In genomic region chr19:44304659-44305193, GRCh38 we compare ENCODE assay signal across 1 cellular context.
A peak's percentile ranks its signal among the peaks of the same experiment; 100 is the strongest.
TF ChIP-seq lines count a peak whose summit lies in the region.

TSS of gene ZNF235 (minus strand) at chr19:44305025. CDS start at chr19:44303404, 1,621 bp downstream.

TF ChIP-seq in HepG2, 621 proteins besides CTCF, POLR2A, EP300 and RAD21 (continued from another document and continues in another):
- TF ChIP-seq PREB (CRISPR knock-in tag; IDR thresholded peaks at IDR 0.05) (peak; percentile 68; the same call in 1 of the 2 replicates), SMAD9 (CRISPR knock-in tag; IDR thresholded peaks at IDR 0.05) (no peak), NFYC (CRISPR knock-in tag; IDR thresholded peaks at IDR 0.05) (peak; percentile 46; the same call in 1 of the 2 replicates), ZFP62 (CRISPR knock-in tag; IDR thresholded peaks at IDR 0.05) (no peak), ZNF770 (CRISPR knock-in tag; IDR thresholded peaks at IDR 0.05) (no peak), ZNF34 (CRISPR knock-in tag; IDR thresholded peaks at IDR 0.05; ENCODE audit: borderline replicate concordance) (no peak), RFXAP (CRISPR knock-in tag; IDR thresholded peaks at IDR 0.05; ENCODE audit: borderline replicate concordance) (0 out of 2 replicates have a peak, but pooled peaks have one; percentile 52), EED (CRISPR knock-in tag; IDR thresholded peaks at IDR 0.05) (peak; percentile 61; the same call in 1 of the 2 replicates), ZNF703 (CRISPR knock-in tag; IDR thresholded peaks at IDR 0.05; ENCODE audit: borderline replicate concordance) (no peak), ZNF644 (CRISPR knock-in tag; IDR thresholded peaks at IDR 0.05; ENCODE audit: low read depth) (no peak), XBP1 (CRISPR knock-in tag; IDR thresholded peaks at IDR 0.05) (0 out of 2 replicates have a peak, but pooled peaks have one; percentile 37), LRRFIP1 (CRISPR knock-in tag; conservative IDR thresholded peaks at IDR 0.05) (no peak), ZFP90 (CRISPR knock-in tag; IDR thresholded peaks at IDR 0.05; ENCODE audit: borderline replicate concordance) (0 out of 2 replicates have a peak, but pooled peaks have one; percentile 50), ZNF12 (CRISPR knock-in tag; IDR thresholded peaks at IDR 0.05) (no peak), PHB2 (IDR thresholded peaks at IDR 0.05; ENCODE audit: partially characterized antibody) (no peak), ARHGAP35 (CRISPR knock-in tag; IDR thresholded peaks at IDR 0.05; ENCODE audit: borderline replicate concordance) (0 out of 2 replicates have a peak, but pooled peaks have one; percentile 29), ZMYM2 (CRISPR knock-in tag; IDR thresholded peaks at IDR 0.05) (no peak)
- TF ChIP-seq, protein P1, sequence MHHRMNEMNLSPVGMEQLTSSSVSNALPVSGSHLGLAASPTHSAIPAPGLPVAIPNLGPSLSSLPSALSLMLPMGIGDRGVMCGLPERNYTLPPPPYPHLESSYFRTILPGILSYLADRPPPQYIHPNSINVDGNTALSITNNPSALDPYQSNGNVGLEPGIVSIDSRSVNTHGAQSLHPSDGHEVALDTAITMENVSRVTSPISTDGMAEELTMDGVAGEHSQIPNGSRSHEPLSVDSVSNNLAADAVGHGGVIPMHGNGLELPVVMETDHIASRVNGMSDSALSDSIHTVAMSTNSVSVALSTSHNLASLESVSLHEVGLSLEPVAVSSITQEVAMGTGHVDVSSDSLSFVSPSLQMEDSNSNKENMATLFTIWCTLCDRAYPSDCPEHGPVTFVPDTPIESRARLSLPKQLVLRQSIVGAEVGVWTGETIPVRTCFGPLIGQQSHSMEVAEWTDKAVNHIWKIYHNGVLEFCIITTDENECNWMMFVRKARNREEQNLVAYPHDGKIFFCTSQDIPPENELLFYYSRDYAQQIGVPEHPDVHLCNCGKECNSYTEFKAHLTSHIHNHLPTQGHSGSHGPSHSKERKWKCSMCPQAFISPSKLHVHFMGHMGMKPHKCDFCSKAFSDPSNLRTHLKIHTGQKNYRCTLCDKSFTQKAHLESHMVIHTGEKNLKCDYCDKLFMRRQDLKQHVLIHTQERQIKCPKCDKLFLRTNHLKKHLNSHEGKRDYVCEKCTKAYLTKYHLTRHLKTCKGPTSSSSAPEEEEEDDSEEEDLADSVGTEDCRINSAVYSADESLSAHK (CRISPR knock-in tag; IDR thresholded peaks at IDR 0.05; ENCODE audit: borderline replicate concordance), result no peak
- TF ChIP-seq, protein P2, sequence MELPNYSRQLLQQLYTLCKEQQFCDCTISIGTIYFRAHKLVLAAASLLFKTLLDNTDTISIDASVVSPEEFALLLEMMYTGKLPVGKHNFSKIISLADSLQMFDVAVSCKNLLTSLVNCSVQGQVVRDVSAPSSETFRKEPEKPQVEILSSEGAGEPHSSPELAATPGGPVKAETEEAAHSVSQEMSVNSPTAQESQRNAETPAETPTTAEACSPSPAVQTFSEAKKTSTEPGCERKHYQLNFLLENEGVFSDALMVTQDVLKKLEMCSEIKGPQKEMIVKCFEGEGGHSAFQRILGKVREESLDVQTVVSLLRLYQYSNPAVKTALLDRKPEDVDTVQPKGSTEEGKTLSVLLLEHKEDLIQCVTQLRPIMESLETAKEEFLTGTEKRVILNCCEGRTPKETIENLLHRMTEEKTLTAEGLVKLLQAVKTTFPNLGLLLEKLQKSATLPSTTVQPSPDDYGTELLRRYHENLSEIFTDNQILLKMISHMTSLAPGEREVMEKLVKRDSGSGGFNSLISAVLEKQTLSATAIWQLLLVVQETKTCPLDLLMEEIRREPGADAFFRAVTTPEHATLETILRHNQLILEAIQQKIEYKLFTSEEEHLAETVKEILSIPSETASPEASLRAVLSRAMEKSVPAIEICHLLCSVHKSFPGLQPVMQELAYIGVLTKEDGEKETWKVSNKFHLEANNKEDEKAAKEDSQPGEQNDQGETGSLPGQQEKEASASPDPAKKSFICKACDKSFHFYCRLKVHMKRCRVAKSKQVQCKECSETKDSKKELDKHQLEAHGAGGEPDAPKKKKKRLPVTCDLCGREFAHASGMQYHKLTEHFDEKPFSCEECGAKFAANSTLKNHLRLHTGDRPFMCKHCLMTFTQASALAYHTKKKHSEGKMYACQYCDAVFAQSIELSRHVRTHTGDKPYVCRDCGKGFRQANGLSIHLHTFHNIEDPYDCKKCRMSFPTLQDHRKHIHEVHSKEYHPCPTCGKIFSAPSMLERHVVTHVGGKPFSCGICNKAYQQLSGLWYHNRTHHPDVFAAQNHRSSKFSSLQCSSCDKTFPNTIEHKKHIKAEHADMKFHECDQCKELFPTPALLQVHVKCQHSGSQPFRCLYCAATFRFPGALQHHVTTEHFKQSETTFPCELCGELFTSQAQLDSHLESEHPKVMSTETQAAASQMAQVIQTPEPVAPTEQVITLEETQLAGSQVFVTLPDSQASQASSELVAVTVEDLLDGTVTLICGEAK (IDR thresholded peaks at IDR 0.05), result peak; percentile 58
- TF ChIP-seq, protein P2 (CRISPR knock-in tag; IDR thresholded peaks at IDR 0.05), result peak; percentile 67; the same call in 1 of the 2 replicates
- TF ChIP-seq, protein P3, sequence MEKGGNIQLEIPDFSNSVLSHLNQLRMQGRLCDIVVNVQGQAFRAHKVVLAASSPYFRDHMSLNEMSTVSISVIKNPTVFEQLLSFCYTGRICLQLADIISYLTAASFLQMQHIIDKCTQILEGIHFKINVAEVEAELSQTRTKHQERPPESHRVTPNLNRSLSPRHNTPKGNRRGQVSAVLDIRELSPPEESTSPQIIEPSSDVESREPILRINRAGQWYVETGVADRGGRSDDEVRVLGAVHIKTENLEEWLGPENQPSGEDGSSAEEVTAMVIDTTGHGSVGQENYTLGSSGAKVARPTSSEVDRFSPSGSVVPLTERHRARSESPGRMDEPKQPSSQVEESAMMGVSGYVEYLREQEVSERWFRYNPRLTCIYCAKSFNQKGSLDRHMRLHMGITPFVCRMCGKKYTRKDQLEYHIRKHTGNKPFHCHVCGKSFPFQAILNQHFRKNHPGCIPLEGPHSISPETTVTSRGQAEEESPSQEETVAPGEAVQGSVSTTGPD (CRISPR knock-in tag; IDR thresholded peaks at IDR 0.05), result no peak
- TF ChIP-seq, protein P4, sequence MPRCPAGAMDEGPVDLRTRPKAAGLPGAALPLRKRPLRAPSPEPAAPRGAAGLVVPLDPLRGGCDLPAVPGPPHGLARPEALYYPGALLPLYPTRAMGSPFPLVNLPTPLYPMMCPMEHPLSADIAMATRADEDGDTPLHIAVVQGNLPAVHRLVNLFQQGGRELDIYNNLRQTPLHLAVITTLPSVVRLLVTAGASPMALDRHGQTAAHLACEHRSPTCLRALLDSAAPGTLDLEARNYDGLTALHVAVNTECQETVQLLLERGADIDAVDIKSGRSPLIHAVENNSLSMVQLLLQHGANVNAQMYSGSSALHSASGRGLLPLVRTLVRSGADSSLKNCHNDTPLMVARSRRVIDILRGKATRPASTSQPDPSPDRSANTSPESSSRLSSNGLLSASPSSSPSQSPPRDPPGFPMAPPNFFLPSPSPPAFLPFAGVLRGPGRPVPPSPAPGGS (CRISPR knock-in tag; IDR thresholded peaks at IDR 0.05), result 0 out of 2 replicates have a peak, but pooled peaks have one; percentile 55
- TF ChIP-seq, protein P5, sequence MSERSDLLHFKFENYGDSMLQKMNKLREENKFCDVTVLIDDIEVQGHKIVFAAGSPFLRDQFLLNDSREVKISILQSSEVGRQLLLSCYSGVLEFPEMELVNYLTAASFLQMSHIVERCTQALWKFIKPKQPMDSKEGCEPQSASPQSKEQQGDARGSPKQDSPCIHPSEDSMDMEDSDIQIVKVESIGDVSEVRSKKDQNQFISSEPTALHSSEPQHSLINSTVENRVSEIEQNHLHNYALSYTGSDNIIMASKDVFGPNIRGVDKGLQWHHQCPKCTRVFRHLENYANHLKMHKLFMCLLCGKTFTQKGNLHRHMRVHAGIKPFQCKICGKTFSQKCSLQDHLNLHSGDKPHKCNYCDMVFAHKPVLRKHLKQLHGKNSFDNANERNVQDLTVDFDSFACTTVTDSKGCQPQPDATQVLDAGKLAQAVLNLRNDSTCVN (CRISPR knock-in tag; IDR thresholded peaks at IDR 0.05; ENCODE audit: borderline replicate concordance), result no peak; the same call in 1 of the 2 replicates
- TF ChIP-seq, protein P6, sequence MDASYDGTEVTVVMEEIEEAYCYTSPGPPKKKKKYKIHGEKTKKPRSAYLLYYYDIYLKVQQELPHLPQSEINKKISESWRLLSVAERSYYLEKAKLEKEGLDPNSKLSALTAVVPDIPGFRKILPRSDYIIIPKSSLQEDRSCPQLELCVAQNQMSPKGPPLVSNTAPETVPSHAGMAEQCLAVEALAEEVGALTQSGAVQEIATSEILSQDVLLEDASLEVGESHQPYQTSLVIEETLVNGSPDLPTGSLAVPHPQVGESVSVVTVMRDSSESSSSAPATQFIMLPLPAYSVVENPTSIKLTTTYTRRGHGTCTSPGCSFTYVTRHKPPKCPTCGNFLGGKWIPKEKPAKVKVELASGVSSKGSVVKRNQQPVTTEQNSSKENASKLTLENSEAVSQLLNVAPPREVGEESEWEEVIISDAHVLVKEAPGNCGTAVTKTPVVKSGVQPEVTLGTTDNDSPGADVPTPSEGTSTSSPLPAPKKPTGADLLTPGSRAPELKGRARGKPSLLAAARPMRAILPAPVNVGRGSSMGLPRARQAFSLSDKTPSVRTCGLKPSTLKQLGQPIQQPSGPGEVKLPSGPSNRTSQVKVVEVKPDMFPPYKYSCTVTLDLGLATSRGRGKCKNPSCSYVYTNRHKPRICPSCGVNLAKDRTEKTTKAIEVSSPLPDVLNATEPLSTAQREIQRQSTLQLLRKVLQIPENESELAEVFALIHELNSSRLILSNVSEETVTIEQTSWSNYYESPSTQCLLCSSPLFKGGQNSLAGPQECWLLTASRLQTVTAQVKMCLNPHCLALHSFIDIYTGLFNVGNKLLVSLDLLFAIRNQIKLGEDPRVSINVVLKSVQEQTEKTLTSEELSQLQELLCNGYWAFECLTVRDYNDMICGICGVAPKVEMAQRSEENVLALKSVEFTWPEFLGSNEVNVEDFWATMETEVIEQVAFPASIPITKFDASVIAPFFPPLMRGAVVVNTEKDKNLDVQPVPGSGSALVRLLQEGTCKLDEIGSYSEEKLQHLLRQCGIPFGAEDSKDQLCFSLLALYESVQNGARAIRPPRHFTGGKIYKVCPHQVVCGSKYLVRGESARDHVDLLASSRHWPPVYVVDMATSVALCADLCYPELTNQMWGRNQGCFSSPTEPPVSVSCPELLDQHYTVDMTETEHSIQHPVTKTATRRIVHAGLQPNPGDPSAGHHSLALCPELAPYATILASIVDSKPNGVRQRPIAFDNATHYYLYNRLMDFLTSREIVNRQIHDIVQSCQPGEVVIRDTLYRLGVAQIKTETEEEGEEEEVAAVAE (CRISPR knock-in tag; IDR thresholded peaks at IDR 0.05; ENCODE audit: borderline replicate concordance), result peak; percentile 49; the same call in 1 of the 2 replicates
